In genomic region chr15:40436892-40437753, GRCh38 we compare ENCODE assay signal across 7 cellular contexts. TPM values are rescaled to one million over a fixed set of nuclear protein-coding genes. Genes with fewer than 3 reads are reported as not detected.
DNase-seq lines count a peak whose midpoint lies in the region; ATAC-seq and TF ChIP-seq lines count a peak whose summit lies in the region.
"Had no signal": no experiment of that assay in that cellular context is flagged by ENCODE, and none has a peak within 500 bp of the region (broad histone marks: within the 10 kb centered on the region; RNA-seq: fewer than 3 reads in every experiment).

No MANE protein-coding gene starts in this region.

- TF ChIP-seq CTCF in breast epithelium (IDR thresholded peaks at IDR 0.05) = no peak
- TF ChIP-seq CTCF in parathyroid adenoma (IDR thresholded peaks at IDR 0.05) = no peak

- H3K36me3 ChIP-seq in HUES64 (ENCODE audit: insufficient read depth, low read length) (no peaks in the 10 kb centered on the region), breast epithelium (no peaks in the 10 kb centered on the region), parathyroid adenoma (ENCODE audit: control insufficient read depth, insufficient read depth, low read length) (no peaks in the 10 kb centered on the region)

- no peaks in the 10 kb centered on the region for H3K79me2 ChIP-seq in parathyroid adenoma

- ATAC-seq in activated CD4-positive, CD25-positive, alpha-beta regulatory T cell treated with anti-CD3 and anti-CD28 coated beads, Interleukin-2, amount 50 U/mL, for 24 hours = no peak

- H3K27me3 ChIP-seq in HUES64 (ENCODE audit: insufficient read depth, low read length) = peaks cover 68% of the 10 kb centered on the region
- H3K27me3 ChIP-seq in breast epithelium = no peaks in the 10 kb centered on the region
- no peaks in the 10 kb centered on the region for H3K27me3 ChIP-seq in parathyroid adenoma (ENCODE audit: control insufficient read depth, insufficient read depth, low read length)

- H2AFZ ChIP-seq in parathyroid adenoma = peak overlapping the region; percentile 70

- intact Hi-C loops in breast epithelium (cut with DNase I; ENCODE audit: low total_unique reads) = no loop called here

- DNase-seq in breast epithelium (ENCODE audit: low spot score in 2 of 2) (no peak), SIG-M5 (lab: John Stamatoyannopoulos, UW) (no peak), NCI-H2171 (lab: John Stamatoyannopoulos, UW) (no peak)

- H3K4me1 ChIP-seq in HUES64 (ENCODE audit: insufficient read depth, low read length) (peaks cover 35% of the 10 kb centered on the region), breast epithelium (peaks cover 9 to 12% of the 10 kb centered on the region in 2 donors), parathyroid adenoma (peaks cover 8% of the 10 kb centered on the region)

- no peak for TF ChIP-seq POLR2A in breast epithelium (IDR thresholded peaks at IDR 0.05)

- H3K9me3 ChIP-seq in HUES64 (ENCODE audit: insufficient read depth, low read depth, low read length) = no peaks in the 10 kb centered on the region
- H3K9me3 ChIP-seq in breast epithelium = no peaks in the 10 kb centered on the region
- no peaks in the 10 kb centered on the region for H3K9me3 ChIP-seq in parathyroid adenoma (ENCODE audit: control insufficient read depth, low read length)

- H3K9ac ChIP-seq in HUES64 (ENCODE audit: low read depth, low read length) = peak overlapping the region; percentile 43
- no peak overlapping the region for H3K9ac ChIP-seq in parathyroid adenoma
- H3K9ac ChIP-seq: KMS-11 had no signal

- 1% methylated on average over 16 of the region's 17 CpGs for WGBS in HUES64

- H3K27ac ChIP-seq in HUES64 (ENCODE audit: low read depth, low read length) (no peak overlapping the region), breast epithelium (no peak overlapping the region), parathyroid adenoma (no peak overlapping the region)
- H3K27ac ChIP-seq: KMS-11 had no signal

- H3K4me3 ChIP-seq in HUES64 (ENCODE audit: low read length) (peak overlapping the region; percentile 66), breast epithelium (peak overlapping the region; percentile 30 to 73 (median 54)), parathyroid adenoma (ENCODE audit: low read depth, low read length) (no peak overlapping the region)

- peak overlapping the region; percentile 76 for H3K4me2 ChIP-seq in parathyroid adenoma (ENCODE audit: low read length)
- H3K4me2 ChIP-seq: KMS-11 had no signal

RNA-seq across cellular contexts. Expression of gene BAHD1, which starts 3.6 kb away (rescaled TPM):
- 21.8 TPM for polyA plus RNA-seq in HUES64 (2013, experiment 1 of 2)
- polyA plus RNA-seq in HUES64 (2013, experiment 2 of 2) = 19.7 TPM
- total RNA-seq in breast epithelium = 10 to 100 TPM in 2 of 3 donors, 1 to 10 TPM in 1; 9.9 to 14.6 (median 11.8) TPM

RNA-seq across cellular contexts. Expression of gene IVD, which starts 31.5 kb away (rescaled TPM):
- 45.6 TPM for polyA plus RNA-seq in HUES64 (2013, experiment 1 of 2)
- polyA plus RNA-seq in HUES64 (2013, experiment 2 of 2) = 38.9 TPM
- total RNA-seq in breast epithelium = 10 to 100 TPM; 43.8 to 72.7 (median 62.6) TPM

RNA-seq across cellular contexts. Expression of gene CHST14, which starts 33.7 kb away (rescaled TPM):
- 15.0 TPM for polyA plus RNA-seq in HUES64 (2013, experiment 1 of 2)
- polyA plus RNA-seq in HUES64 (2013, experiment 2 of 2) = 18.5 TPM
- 10 to 100 TPM in 1 of 3 donors, 1 to 10 TPM in 2; 8.8 to 10.8 (median 9.3) TPM for total RNA-seq in breast epithelium

RNA-seq across cellular contexts. Expression of gene KNSTRN, which starts 54.6 kb away (rescaled TPM):
- polyA plus RNA-seq in HUES64 (2013, experiment 1 of 2) = 46.7 TPM
- polyA plus RNA-seq in HUES64 (2013, experiment 2 of 2) = 58.7 TPM
- 10 to 100 TPM in 2 of 3 donors, 1 to 10 TPM in 1; 9.1 to 19.8 (median 12.1) TPM for total RNA-seq in breast epithelium
